Comparison of ENCODE assay signal across 15 cellular contexts in genomic region chr3:21533047-21533446, GRCh38.
"Had no signal": no experiment of that assay in that cellular context is flagged by ENCODE, and none has a peak within 500 bp of the region (broad histone marks: within the 10 kb centered on the region; RNA-seq: fewer than 3 reads in every experiment).

No MANE protein-coding gene starts in this region.

- H3K9me3 ChIP-seq: adrenal gland, colonic mucosa, heart right ventricle, left ventricle myocardium inferior, transverse colon had no signal

- H3K27me3 Mint-ChIP-seq: activated naive CD4-positive, alpha-beta T cell treated with anti-CD3 and anti-CD28 coated beads, Interleukin-2, amount 10 ng/mL, durations not matched to agents 7 days and 5 days; activated T-helper 17 cell treated with anti-CD3 and anti-CD28 coated beads, Interleukin-2, amount 50 U/mL, for 72 hours had no signal

- H3K27me3 ChIP-seq: adrenal gland, colonic mucosa, heart right ventricle, transverse colon had no signal

- H3K27ac Mint-ChIP-seq: activated naive CD4-positive, alpha-beta T cell treated with anti-CD3 and anti-CD28 coated beads, Interleukin-2, amount 10 ng/mL, durations not matched to agents 7 days and 5 days; activated T-helper 17 cell treated with anti-CD3 and anti-CD28 coated beads, Interleukin-2, amount 50 U/mL, for 72 hours had no signal

- DNase-seq: activated CD4-positive, alpha-beta T cell treated with anti-CD3 and anti-CD28 coated beads, Interleukin-2, amount 50 U/mL, for 1 hour; activated naive CD4-positive, alpha-beta T cell treated with anti-CD3 and anti-CD28 coated beads, Interleukin-2, amount 10 ng/mL, durations not matched to agents 7 days and 5 days; activated T-cell treated with anti-CD3 and anti-CD28 coated beads for 4 hours; adrenal gland; caudate nucleus; colonic mucosa; heart right ventricle; left ventricle myocardium inferior; mesenchymal stem cell; stimulated activated CD4-positive, alpha-beta T cell treated with anti-CD3 and anti-CD28 coated beads, Interleukin-12 subunit alpha, Interleukin-12 subunit beta, amount 100 ng/mL, for 4 hours; stimulated activated naive CD4-positive, alpha-beta T cell; substantia nigra; transverse colon had no signal

- H3K4me3 ChIP-seq: adrenal gland, colonic mucosa, heart right ventricle, left ventricle myocardium inferior, transverse colon had no signal

- H3K36me3 Mint-ChIP-seq: activated naive CD4-positive, alpha-beta T cell treated with anti-CD3 and anti-CD28 coated beads, Interleukin-2, amount 10 ng/mL, durations not matched to agents 7 days and 5 days had no signal

- ATAC-seq: activated T-helper 17 cell treated with anti-CD3 and anti-CD28 coated beads, Interleukin-2, amount 50 U/mL, for 72 hours; heart right ventricle; sciatic nerve had no signal

- H3K36me3 ChIP-seq: adrenal gland, colonic mucosa, heart right ventricle, left ventricle myocardium inferior, transverse colon had no signal

- H3K27ac ChIP-seq: adrenal gland, colonic mucosa, heart right ventricle, left ventricle myocardium inferior, transverse colon had no signal

- H3K4me1 ChIP-seq: adrenal gland, colonic mucosa, heart right ventricle, left ventricle myocardium inferior, transverse colon had no signal

- H3K4me1 Mint-ChIP-seq: activated naive CD4-positive, alpha-beta T cell treated with anti-CD3 and anti-CD28 coated beads, Interleukin-2, amount 10 ng/mL, durations not matched to agents 7 days and 5 days; activated T-helper 17 cell treated with anti-CD3 and anti-CD28 coated beads, Interleukin-2, amount 50 U/mL, for 72 hours had no signal

- H3K4me3 Mint-ChIP-seq: activated naive CD4-positive, alpha-beta T cell treated with anti-CD3 and anti-CD28 coated beads, Interleukin-2, amount 10 ng/mL, durations not matched to agents 7 days and 5 days; activated T-helper 17 cell treated with anti-CD3 and anti-CD28 coated beads, Interleukin-2, amount 50 U/mL, for 72 hours had no signal
